Comparison of ENCODE assay signal across 18 cellular contexts in genomic region chr1:91747666-91748065, GRCh38.
A peak's percentile ranks its signal among the peaks of the same experiment; 100 is the strongest.
DNase-seq lines count a peak whose midpoint lies in the region; ATAC-seq and TF ChIP-seq lines count a peak whose summit lies in the region.
"Had no signal": no experiment of that assay in that cellular context is flagged by ENCODE, and none has a peak within 500 bp of the region (broad histone marks: within the 10 kb centered on the region; RNA-seq: fewer than 3 reads in every experiment).

No MANE protein-coding gene starts in this region.

- H3K27ac Mint-ChIP-seq in nephron = peak overlapping the region in 2 of 3 experiments; percentile 43 to 62
- peak overlapping the region in 1 of 8 donors; percentile 44 for H3K27ac Mint-ChIP-seq in CD8-positive, alpha-beta memory T cell
- H3K27ac Mint-ChIP-seq: CD4-positive, alpha-beta T cell; GM23338; HFFc6 had no signal

- no peak overlapping the region for H3K4me3 ChIP-seq in right atrium auricular region
- H3K4me3 ChIP-seq in heart right ventricle = no peak overlapping the region
- H3K4me3 ChIP-seq in esophagus squamous epithelium = no peak overlapping the region
- H3K4me3 ChIP-seq in vagina = no peak overlapping the region
- H3K4me3 ChIP-seq in CD8-positive, alpha-beta memory T cell (ENCODE audit: low read length) = no peak overlapping the region
- H3K4me3 ChIP-seq in SJCRH30 = no peak overlapping the region
- H3K4me3 ChIP-seq: GM23338 had no signal

- ATAC-seq in heart right ventricle (no peak), HG03139 (IDR thresholded peaks at IDR 0.05; ENCODE audit: unreplicated experiment) (no peak)
- ATAC-seq: GM23338, HCT116 had no signal

- POLR2A ChIA-PET in CD8-positive, alpha-beta memory T cell (lab: Charles Lee) = no interaction called here

- H3K4me3 Mint-ChIP-seq in nephron = no peak overlapping the region
- H3K4me3 Mint-ChIP-seq in CD8-positive, alpha-beta memory T cell = no peak overlapping the region
- H3K4me3 Mint-ChIP-seq: CD4-positive, alpha-beta T cell; GM23338; HFFc6 had no signal

- H3K9me3 Mint-ChIP-seq in nephron = peaks cover 19% of the 10 kb centered on the region
- H3K9me3 Mint-ChIP-seq in CD8-positive, alpha-beta memory T cell = peaks cover 0 to 20% (median 0%) of the 10 kb centered on the region in 5 donors

- 82 to 86% methylated on average over 6 of the region's 6 CpGs for WGBS in heart right ventricle, 2 donors
- 85 to 86% methylated on average over 6 of the region's 6 CpGs for WGBS in esophagus squamous epithelium, 2 donors

- H3K36me3 Mint-ChIP-seq in nephron (ENCODE audit: low read depth) = peaks cover 48% of the 10 kb centered on the region
- H3K36me3 Mint-ChIP-seq in CD8-positive, alpha-beta memory T cell = peaks cover 15 to 51% (median 25%) of the 10 kb centered on the region in 3 donors

- CTCF ChIA-PET in CD8-positive, alpha-beta memory T cell (lab: Charles Lee) = no interaction called here

- peaks cover 7% of the 10 kb centered on the region for H3K36me3 ChIP-seq in right atrium auricular region
- H3K36me3 ChIP-seq in heart right ventricle = peaks cover 0 to 4% (median 0%) of the 10 kb centered on the region in 9 donors
- H3K36me3 ChIP-seq in esophagus squamous epithelium = peaks cover 0 to 13% (median 0%) of the 10 kb centered on the region in 3 donors
- no peaks in the 10 kb centered on the region for H3K36me3 ChIP-seq in vagina
- no peaks in the 10 kb centered on the region for H3K36me3 ChIP-seq in CD8-positive, alpha-beta memory T cell (ENCODE audit: insufficient read depth, low read length)
- H3K36me3 ChIP-seq in SJCRH30 = no peaks in the 10 kb centered on the region
- H3K36me3 ChIP-seq: BE2C had no signal

- H3K4me1 Mint-ChIP-seq in nephron = peaks cover 66% of the 10 kb centered on the region
- peaks cover 31 to 71% (median 57%) of the 10 kb centered on the region in 3 donors for H3K4me1 Mint-ChIP-seq in CD8-positive, alpha-beta memory T cell

- TF ChIP-seq CTCF in right atrium auricular region (IDR thresholded peaks at IDR 0.05) (no peak), heart right ventricle (IDR thresholded peaks at IDR 0.05) (no peak), esophagus squamous epithelium (IDR thresholded peaks at IDR 0.05) (no peak), nephron (IDR thresholded peaks at IDR 0.05; ENCODE audit: unreplicated experiment in 3 of 3) (no peak), vagina (IDR thresholded peaks at IDR 0.05) (no peak)

- H3K9me3 ChIP-seq in right atrium auricular region (no peaks in the 10 kb centered on the region), heart right ventricle (peaks cover 0 to 10% (median 0%) of the 10 kb centered on the region in 11 donors), esophagus squamous epithelium (no peaks in the 10 kb centered on the region), vagina (no peaks in the 10 kb centered on the region), SJCRH30 (replicated peaks) (peaks cover 7% of the 10 kb centered on the region; the same call in 1 of the 2 replicates)
- no peaks in the 10 kb centered on the region for H3K9me3 ChIP-seq in CD8-positive, alpha-beta memory T cell (ENCODE audit: low read length)
- H3K9me3 ChIP-seq: BE2C had no signal

- TF ChIP-seq POLR2A in esophagus squamous epithelium (IDR thresholded peaks at IDR 0.05) (no peak), vagina (IDR thresholded peaks at IDR 0.05) (no peak)

- H3K4me1 ChIP-seq in right atrium auricular region (peaks cover 0 to 78% of the 10 kb centered on the region in 2 donors), heart right ventricle (peaks cover 12 to 96% (median 58%) of the 10 kb centered on the region in 9 donors), esophagus squamous epithelium (peaks cover 8 to 79% (median 61%) of the 10 kb centered on the region in 3 donors), vagina (peaks cover 82% of the 10 kb centered on the region), SJCRH30 (peaks cover 22% of the 10 kb centered on the region)
- H3K4me1 ChIP-seq in CD8-positive, alpha-beta memory T cell (ENCODE audit: insufficient read depth, low read length) = no peaks in the 10 kb centered on the region
- H3K4me1 ChIP-seq: BE2C had no signal

- intact Hi-C loops in heart right ventricle (cut with DNase I) (loop anchor here in 1 of 10 donors (10.0 kb wide), 1 partner anchor 137 kb away; the partner anchor contains the start of gene TGFBR3), esophagus squamous epithelium (cut with DNase I) (no loop called here), vagina (cut with DNase I) (loop anchor here (10.0 kb wide), 1 partner anchor 137 kb away; the partner anchor contains the start of gene TGFBR3)

- H3K27me3 Mint-ChIP-seq in nephron (ENCODE audit: low read depth) = no peaks in the 10 kb centered on the region
- H3K27me3 Mint-ChIP-seq in CD8-positive, alpha-beta memory T cell = no peaks in the 10 kb centered on the region
- H3K27me3 Mint-ChIP-seq: CD4-positive, alpha-beta T cell had no signal

- H3K27me3 ChIP-seq in right atrium auricular region (no peaks in the 10 kb centered on the region), heart right ventricle (no peaks in the 10 kb centered on the region), esophagus squamous epithelium (no peaks in the 10 kb centered on the region), vagina (no peaks in the 10 kb centered on the region), SJCRH30 (no peaks in the 10 kb centered on the region)
- H3K27me3 ChIP-seq in CD8-positive, alpha-beta memory T cell (ENCODE audit: insufficient read depth, low read length, poor library complexity, severe bottlenecking) = no peaks in the 10 kb centered on the region
- H3K27me3 ChIP-seq: BE2C had no signal

- H3K27ac ChIP-seq in right atrium auricular region = peak overlapping the region; percentile 1 to 5
- H3K27ac ChIP-seq in heart right ventricle = peak overlapping the region in 1 of 10 donors; percentile 17
- peak overlapping the region in 3 of 4 donors; percentile 3 to 64 (median 46) for H3K27ac ChIP-seq in esophagus squamous epithelium
- H3K27ac ChIP-seq in vagina = peak overlapping the region; percentile 42
- no peak overlapping the region for H3K27ac ChIP-seq in CD8-positive, alpha-beta memory T cell (ENCODE audit: low read depth, low read length)
- no peak overlapping the region for H3K27ac ChIP-seq in SJCRH30

- no peak for DNase-seq in right atrium auricular region (ENCODE audit: low spot score)
- DNase-seq in heart right ventricle = no peak
- no peak for DNase-seq in esophagus squamous epithelium (lab: John Stamatoyannopoulos, UW)
- DNase-seq in vagina (ENCODE audit: extremely low spot score in 2 of 2) = no peak
- no peak for DNase-seq in CD8-positive, alpha-beta memory T cell
- no peak for DNase-seq in SJCRH30
- DNase-seq: BE2C; C1 segment of cervical spinal cord; CD4-positive, alpha-beta T cell; DMS153; DMS79; GDM1; HFFc6; IMR-90 had no signal

Comparison
In these comparisons a context has a peak if more than half of its experiments do, and no peak if none do; other contexts are left out.
1. H3K27ac ChIP-seq: peak in right atrium auricular region (2 of 2), esophagus squamous epithelium (3 of 4) and vagina (single experiment); none in CD8-positive, alpha-beta memory T cell (single experiment) and SJCRH30 (single experiment).